Comparison of ENCODE assay signal across 31 cellular contexts in the genomic region with DNA sequence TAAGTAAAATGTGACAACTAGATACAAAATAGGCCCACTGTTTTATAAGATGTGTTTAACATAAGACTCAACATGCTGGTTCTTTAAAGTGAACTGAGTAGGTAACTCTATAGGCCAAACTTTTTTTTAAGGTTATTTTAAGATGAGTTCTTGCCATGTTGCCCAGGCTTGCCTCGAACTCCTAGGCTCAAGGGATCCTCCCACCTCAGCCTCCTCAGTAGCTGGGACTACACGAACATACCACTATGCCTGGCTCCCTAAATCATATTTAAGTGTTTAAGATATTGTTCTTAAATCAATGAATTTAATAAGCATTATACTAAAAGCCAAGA.
"Had no signal": no experiment of that assay in that cellular context is flagged by ENCODE, and none has a peak within 500 bp of the region (broad histone marks: within the 10 kb centered on the region; RNA-seq: fewer than 3 reads in every experiment).

No MANE protein-coding gene starts in this region.

- DNase-seq: activated CD4-positive, alpha-beta memory T cell treated with anti-CD3 and anti-CD28 coated beads, Interleukin-2, amount 10 ng/mL, durations not matched to agents 7 days and 5 days; activated CD4-positive, alpha-beta T cell treated with anti-CD3 and anti-CD28 coated beads for 4 hours; activated CD4-positive, alpha-beta T cell treated with anti-CD3 and anti-CD28 coated beads, Interleukin-2, amount 50 U/mL, for 1 hour; activated CD8-positive, alpha-beta memory T cell treated with anti-CD3 and anti-CD28 coated beads for 24 hours; activated CD8-positive, alpha-beta memory T cell treated with anti-CD3 and anti-CD28 coated beads, Interleukin-2, amount 10 ng/mL, durations not matched to agents 7 days and 5 days; activated CD8-positive, alpha-beta memory T cell treated with anti-CD3 and anti-CD28 coated beads, Interleukin-2, amount 50 U/mL, for 48 hours; activated effector memory CD4-positive, alpha-beta T cell treated with Interleukin-2 at 50 U/mL for 16 hours; activated naive CD4-positive, alpha-beta T cell treated with anti-CD3 and anti-CD28 coated beads, Interleukin-2, amount 10 ng/mL, durations not matched to agents 7 days and 5 days; activated naive CD8-positive, alpha-beta T cell treated with anti-CD3 and anti-CD28 coated beads, Interleukin-2, amount 50 U/mL, for 24 hours; activated T-cell treated with anti-CD3 and anti-CD28 coated beads, Interleukin-2, amount 50 U/mL, for 48 hours; amniotic stem cell; aorta; brain microvascular endothelial cell; central memory CD4-positive, alpha-beta T cell; MM.1S; MV-4-11; NCI-H1092; NCI-H1436 treated with DMSO at 0.1 percent for 48 hours; NCI-H1694 treated with DMSO at 0.1 percent for 48 hours; NCI-H2029; NCI-H510A; NCI-H526; NCI-H748 treated with DMSO at 0.1 percent for 48 hours; NK-92 treated with Interleukin-12 subunit alpha and Interleukin-12 subunit beta, amount 100 ng/mL, for 24 hours; Right ventricle myocardium superior; SK-N-SH had no signal

- H3K9ac ChIP-seq: SK-N-SH had no signal

- H3K27ac ChIP-seq: brain microvascular endothelial cell, SJSA1 had no signal

- FAIRE-seq: TTC549 had no signal

- H3K27ac Mint-ChIP-seq: activated CD4-positive, alpha-beta memory T cell treated with anti-CD3 and anti-CD28 coated beads, Interleukin-2, amount 10 ng/mL, durations not matched to agents 7 days and 5 days; activated CD8-positive, alpha-beta memory T cell treated with anti-CD3 and anti-CD28 coated beads, Interleukin-2, amount 10 ng/mL, durations not matched to agents 7 days and 5 days; activated naive CD4-positive, alpha-beta T cell treated with anti-CD3 and anti-CD28 coated beads, Interleukin-2, amount 10 ng/mL, durations not matched to agents 7 days and 5 days; activated naive CD8-positive, alpha-beta T cell; activated naive CD8-positive, alpha-beta T cell treated with anti-CD3 and anti-CD28 coated beads, Interleukin-2, amount 50 U/mL, for 24 hours; T-helper 1 cell treated with Interleukin-12 subunit alpha and Interleukin-12 subunit beta and Interleukin-4 antibody, amounts not matched to agents 30 μg/mL and 1 μg/mL, for 36 hours; T-helper 2 cell treated with Interferon-gamma antibody and Interleukin-4, amounts not matched to agents 5 μg/mL and 100 μg/mL, for 36 hours had no signal

- H3K4me3 ChIP-seq: SJSA1 had no signal

- H3K4me1 Mint-ChIP-seq: activated naive CD4-positive, alpha-beta T cell treated with anti-CD3 and anti-CD28 coated beads, Interleukin-2, amount 10 ng/mL, durations not matched to agents 7 days and 5 days had no signal

- H3K4me1 ChIP-seq: SJSA1 had no signal

- H3K36me3 ChIP-seq: brain microvascular endothelial cell, SJSA1 had no signal

- H3K4me3 Mint-ChIP-seq: activated CD4-positive, alpha-beta memory T cell treated with anti-CD3 and anti-CD28 coated beads, Interleukin-2, amount 10 ng/mL, durations not matched to agents 7 days and 5 days; activated CD8-positive, alpha-beta memory T cell treated with anti-CD3 and anti-CD28 coated beads, Interleukin-2, amount 10 ng/mL, durations not matched to agents 7 days and 5 days; activated naive CD4-positive, alpha-beta T cell treated with anti-CD3 and anti-CD28 coated beads, Interleukin-2, amount 10 ng/mL, durations not matched to agents 7 days and 5 days; activated naive CD8-positive, alpha-beta T cell; activated naive CD8-positive, alpha-beta T cell treated with anti-CD3 and anti-CD28 coated beads, Interleukin-2, amount 50 U/mL, for 24 hours; T-helper 1 cell treated with Interleukin-12 subunit alpha and Interleukin-12 subunit beta and Interleukin-4 antibody, amounts not matched to agents 30 μg/mL and 1 μg/mL, for 36 hours; T-helper 2 cell treated with Interferon-gamma antibody and Interleukin-4, amounts not matched to agents 5 μg/mL and 100 μg/mL, for 36 hours had no signal

- H3K9me3 Mint-ChIP-seq: activated CD4-positive, alpha-beta memory T cell treated with anti-CD3 and anti-CD28 coated beads, Interleukin-2, amount 10 ng/mL, durations not matched to agents 7 days and 5 days; activated naive CD4-positive, alpha-beta T cell treated with anti-CD3 and anti-CD28 coated beads, Interleukin-2, amount 10 ng/mL, durations not matched to agents 7 days and 5 days; activated naive CD8-positive, alpha-beta T cell treated with anti-CD3 and anti-CD28 coated beads, Interleukin-2, amount 50 U/mL, for 24 hours; T-helper 1 cell treated with Interleukin-12 subunit alpha and Interleukin-12 subunit beta and Interleukin-4 antibody, amounts not matched to agents 30 μg/mL and 1 μg/mL, for 36 hours; T-helper 2 cell treated with Interferon-gamma antibody and Interleukin-4, amounts not matched to agents 5 μg/mL and 100 μg/mL, for 36 hours had no signal

- H3K9me3 ChIP-seq: SJSA1, SK-N-SH had no signal

- ATAC-seq: activated CD8-positive, alpha-beta memory T cell treated with anti-CD3 and anti-CD28 coated beads, Interleukin-2, amount 10 ng/mL, durations not matched to agents 7 days and 5 days; activated naive CD8-positive, alpha-beta T cell treated with anti-CD3 and anti-CD28 coated beads, Interleukin-2, amount 50 U/mL, for 24 hours had no signal

- H3K27me3 ChIP-seq: brain microvascular endothelial cell, SJSA1 had no signal

- H3K27me3 Mint-ChIP-seq: activated CD4-positive, alpha-beta memory T cell treated with anti-CD3 and anti-CD28 coated beads, Interleukin-2, amount 10 ng/mL, durations not matched to agents 7 days and 5 days; activated CD8-positive, alpha-beta memory T cell treated with anti-CD3 and anti-CD28 coated beads, Interleukin-2, amount 10 ng/mL, durations not matched to agents 7 days and 5 days; activated naive CD4-positive, alpha-beta T cell treated with anti-CD3 and anti-CD28 coated beads, Interleukin-2, amount 10 ng/mL, durations not matched to agents 7 days and 5 days; activated naive CD8-positive, alpha-beta T cell; activated naive CD8-positive, alpha-beta T cell treated with anti-CD3 and anti-CD28 coated beads, Interleukin-2, amount 50 U/mL, for 24 hours had no signal

- H3K4me2 ChIP-seq: SK-N-SH had no signal
